In genomic region chr17:19063326-19063956, GRCh38 we compare ENCODE assay signal across 1 cellular context.
TF ChIP-seq lines count a peak whose summit lies in the region.

No MANE protein-coding gene starts in this region.

TF ChIP-seq in SK-N-SH treated with all-trans-retinoic acid at 6 μM for 48 hours, 23 proteins besides CTCF, POLR2A, EP300 and RAD21 (continued from another document):
- TF ChIP-seq SNAI2 (CRISPR knock-in tag; IDR thresholded peaks at IDR 0.05) (peak; percentile 88; the same call in 1 of the 2 replicates), CSDC2 (CRISPR knock-in tag; IDR thresholded peaks at IDR 0.05) (peak; percentile 95), CREB5 (CRISPR knock-in tag; IDR thresholded peaks at IDR 0.05; ENCODE audit: low read depth) (peak; percentile 99), ZNF565 (CRISPR knock-in tag; conservative IDR thresholded peaks at IDR 0.05; ENCODE audit: low read depth) (peak; percentile 98), RARB (CRISPR knock-in tag; IDR thresholded peaks at IDR 0.05) (peak; percentile 99), ZC3H10 (CRISPR knock-in tag; IDR thresholded peaks at IDR 0.05) (peak; percentile 99), ZFP30 (CRISPR knock-in tag; IDR thresholded peaks at IDR 0.05) (peak; percentile 90), PPARA (CRISPR knock-in tag; IDR thresholded peaks at IDR 0.05; ENCODE audit: borderline replicate concordance) (peak; percentile 96), ZNF70 (CRISPR knock-in tag; IDR thresholded peaks at IDR 0.05) (peak; percentile 94)
- TF ChIP-seq, protein P1, sequence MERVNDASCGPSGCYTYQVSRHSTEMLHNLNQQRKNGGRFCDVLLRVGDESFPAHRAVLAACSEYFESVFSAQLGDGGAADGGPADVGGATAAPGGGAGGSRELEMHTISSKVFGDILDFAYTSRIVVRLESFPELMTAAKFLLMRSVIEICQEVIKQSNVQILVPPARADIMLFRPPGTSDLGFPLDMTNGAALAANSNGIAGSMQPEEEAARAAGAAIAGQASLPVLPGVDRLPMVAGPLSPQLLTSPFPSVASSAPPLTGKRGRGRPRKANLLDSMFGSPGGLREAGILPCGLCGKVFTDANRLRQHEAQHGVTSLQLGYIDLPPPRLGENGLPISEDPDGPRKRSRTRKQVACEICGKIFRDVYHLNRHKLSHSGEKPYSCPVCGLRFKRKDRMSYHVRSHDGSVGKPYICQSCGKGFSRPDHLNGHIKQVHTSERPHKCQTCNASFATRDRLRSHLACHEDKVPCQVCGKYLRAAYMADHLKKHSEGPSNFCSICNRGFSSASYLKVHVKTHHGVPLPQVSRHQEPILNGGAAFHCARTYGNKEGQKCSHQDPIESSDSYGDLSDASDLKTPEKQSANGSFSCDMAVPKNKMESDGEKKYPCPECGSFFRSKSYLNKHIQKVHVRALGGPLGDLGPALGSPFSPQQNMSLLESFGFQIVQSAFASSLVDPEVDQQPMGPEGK (CRISPR knock-in tag; IDR thresholded peaks at IDR 0.05; ENCODE audit: borderline replicate concordance): peak; percentile 99
- TF ChIP-seq, protein P2, sequence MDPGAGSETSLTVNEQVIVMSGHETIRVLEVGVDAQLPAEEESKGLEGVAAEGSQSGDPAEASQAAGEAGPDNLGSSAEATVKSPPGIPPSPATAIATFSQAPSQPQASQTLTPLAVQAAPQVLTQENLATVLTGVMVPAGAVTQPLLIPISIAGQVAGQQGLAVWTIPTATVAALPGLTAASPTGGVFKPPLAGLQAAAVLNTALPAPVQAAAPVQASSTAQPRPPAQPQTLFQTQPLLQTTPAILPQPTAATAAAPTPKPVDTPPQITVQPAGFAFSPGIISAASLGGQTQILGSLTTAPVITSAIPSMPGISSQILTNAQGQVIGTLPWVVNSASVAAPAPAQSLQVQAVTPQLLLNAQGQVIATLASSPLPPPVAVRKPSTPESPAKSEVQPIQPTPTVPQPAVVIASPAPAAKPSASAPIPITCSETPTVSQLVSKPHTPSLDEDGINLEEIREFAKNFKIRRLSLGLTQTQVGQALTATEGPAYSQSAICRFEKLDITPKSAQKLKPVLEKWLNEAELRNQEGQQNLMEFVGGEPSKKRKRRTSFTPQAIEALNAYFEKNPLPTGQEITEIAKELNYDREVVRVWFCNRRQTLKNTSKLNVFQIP (CRISPR knock-in tag; IDR thresholded peaks at IDR 0.05; ENCODE audit: borderline replicate concordance, low read depth): peak; percentile 98
